8 cellular contexts compared by ENCODE assay signal in the genomic region with DNA sequence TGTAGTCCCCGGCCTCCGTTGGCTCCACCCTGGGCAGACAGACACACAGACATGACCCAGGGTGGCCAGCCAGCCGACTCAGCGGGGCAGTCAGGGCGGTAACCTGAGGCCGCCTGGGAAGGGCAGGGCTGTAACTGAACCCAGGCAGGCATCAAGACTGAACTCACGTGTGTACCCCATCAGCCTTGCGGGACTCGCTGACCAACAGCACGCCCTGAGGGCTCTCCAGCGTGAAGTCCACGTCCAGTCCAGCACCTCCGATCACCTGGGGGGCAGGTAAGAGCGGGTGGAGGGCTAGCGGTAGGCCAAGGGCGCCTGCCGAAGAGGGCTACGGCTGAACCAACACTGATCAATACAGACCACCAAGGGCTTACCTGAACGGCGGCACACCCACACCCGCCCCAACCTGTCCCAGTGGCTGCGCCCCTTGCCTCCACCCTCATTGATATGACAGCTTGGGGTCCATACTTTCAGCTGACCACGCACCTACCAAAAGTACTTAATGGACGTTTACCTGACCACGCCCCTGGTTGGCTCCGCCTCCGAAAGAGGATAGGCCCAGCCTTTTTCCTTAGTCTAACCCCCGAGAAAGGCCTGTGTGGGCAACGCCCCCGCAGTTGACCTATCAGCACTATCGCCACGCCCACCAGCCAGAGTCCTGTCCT. TPM values are rescaled to one million over a fixed set of nuclear protein-coding genes. Genes with fewer than 3 reads are reported as not detected.
DNase-seq lines count a peak whose midpoint lies in the region; ATAC-seq and TF ChIP-seq lines count a peak whose summit lies in the region.

No MANE protein-coding gene starts in this region.

- H3K79me2 ChIP-seq in ACC112 (ENCODE audit: control insufficient read depth, insufficient read depth, low read length, unreplicated experiment), result no peaks in the 10 kb centered on the region

- intact Hi-C loops in ascending aorta (cut with DNase I), result loop anchor here (1.0 kb wide), 2 partner anchors 17 to 118 kb away; no protein-coding TSS in a partner anchor

- DNase-seq in ascending aorta (ENCODE audit: low spot score in 2 of 2), result peak; percentile 98 to 100
- DNase-seq in immature natural killer cell, result peak in 1 of 3 donors; percentile 17
- no peak for DNase-seq in RPMI8226

- H3K4me3 Mint-ChIP-seq in immature natural killer cell, result peak overlapping the region; percentile 95 to 99 (median 97)

- TF ChIP-seq CTCF in HEK293 (tag by site-specific recombination; IDR thresholded peaks at IDR 0.05) (no peak), ascending aorta (IDR thresholded peaks at IDR 0.05) (no peak)

- H3K27ac Mint-ChIP-seq in immature natural killer cell, result peak overlapping the region; percentile 98 to 100 (median 100)

- H3K9ac ChIP-seq in stomach smooth muscle (ENCODE audit: low read length in 2 of 2), result peak overlapping the region; percentile 51 to 58

- H3K36me3 ChIP-seq in ACC112 (ENCODE audit: insufficient read depth, low read length) (no peaks in the 10 kb centered on the region), HEK293 (ENCODE audit: control insufficient read depth in 2 of 2, insufficient read depth in 1 of 2, low read length in 2 of 2) (peaks cover 0 to 44% of the 10 kb centered on the region in 2 experiments; a peak in 2 of 3 replicates), ascending aorta (peaks cover 19 to 33% of the 10 kb centered on the region in 2 donors), stomach smooth muscle (ENCODE audit: control insufficient read depth in 2 of 2, insufficient read depth in 2 of 2, low read length in 2 of 2) (peaks cover 0 to 14% of the 10 kb centered on the region in 2 donors)

- no peak overlapping the region; the same call in 1 of the 2 replicates for H3K27ac ChIP-seq in ACC112 (ENCODE audit: low read depth, low read length)
- no peak overlapping the region for H3K27ac ChIP-seq in HEK293 (ENCODE audit: extremely low read depth, low read depth, low read length)
- peak overlapping the region; percentile 96 to 99 for H3K27ac ChIP-seq in ascending aorta
- H3K27ac ChIP-seq in stomach smooth muscle (ENCODE audit: low read length), result peak overlapping the region; percentile 97

- no peaks in the 10 kb centered on the region for H3K9me3 Mint-ChIP-seq in immature natural killer cell

- H3K4me1 Mint-ChIP-seq in immature natural killer cell, result peaks cover 13 to 19% of the 10 kb centered on the region in 2 donors

- POLR2A ChIA-PET in HEK293 (lab: Yijun Ruan, JAX), result interaction anchor here (0.6 to 2.9 kb wide), 12 partner anchors 8 to 117 kb away, joined by 3 to 39 read pairs (median 5); partner anchors contain the start of genes CARM1 and DNM2

- H3K4me1 ChIP-seq in ACC112 (ENCODE audit: control insufficient read depth, insufficient read depth, low read length, unreplicated experiment) (peaks cover 9% of the 10 kb centered on the region), HEK293 (ENCODE audit: control insufficient read depth, insufficient read depth, low read length) (no peaks in the 10 kb centered on the region), ascending aorta (peaks cover 0 to 7% of the 10 kb centered on the region in 2 donors), stomach smooth muscle (ENCODE audit: control insufficient read depth, insufficient read depth, low read length) (peaks cover 15% of the 10 kb centered on the region)

- CTCF ChIA-PET in HEK293 (lab: Yijun Ruan, JAX), result interaction anchor here (1.0 to 6.9 kb wide), 6 partner anchors 11 to 28 kb away, joined by 3 to 80 read pairs (median 4); no protein-coding TSS in a partner anchor

- peak overlapping the region; percentile 59 for H3K4me3 ChIP-seq in ACC112 (ENCODE audit: low read depth, low read length)
- H3K4me3 ChIP-seq in HEK293 (ENCODE audit: low read depth, low read length), result peak overlapping the region; percentile 43
- H3K4me3 ChIP-seq in ascending aorta, result peak overlapping the region; percentile 54 to 71
- peak overlapping the region; percentile 62 to 87 for H3K4me3 ChIP-seq in stomach smooth muscle (ENCODE audit: low read length in 2 of 2)

- peaks cover 0 to 4% (median 3%) of the 10 kb centered on the region in 3 donors for H3K36me3 Mint-ChIP-seq in immature natural killer cell

- H3K9me3 ChIP-seq in HEK293 (ENCODE audit: control insufficient read depth, insufficient read depth, low read depth, low read length) (no peaks in the 10 kb centered on the region), ascending aorta (no peaks in the 10 kb centered on the region), stomach smooth muscle (ENCODE audit: control insufficient read depth in 2 of 2, low read length in 2 of 2) (peaks cover 0 to 3% of the 10 kb centered on the region in 2 donors)

- H3K27me3 ChIP-seq in ACC112 (ENCODE audit: insufficient read depth, low read length), result no peaks in the 10 kb centered on the region
- no peaks in the 10 kb centered on the region for H3K27me3 ChIP-seq in ascending aorta
- H3K27me3 ChIP-seq in stomach smooth muscle (ENCODE audit: control insufficient read depth in 1 of 2, insufficient read depth in 2 of 2, low read length in 2 of 2), result no peaks in the 10 kb centered on the region

- peaks cover 14 to 33% (median 28%) of the 10 kb centered on the region in 3 donors for H3K27me3 Mint-ChIP-seq in immature natural killer cell (ENCODE audit: low read depth in 3 of 3)

- H2AFZ ChIP-seq in ACC112 (ENCODE audit: low read length, unreplicated experiment), result no peak overlapping the region

- ATAC-seq in GM18867 (IDR thresholded peaks at IDR 0.05; ENCODE audit: unreplicated experiment) (no peak), GM18858 (IDR thresholded peaks at IDR 0.05; ENCODE audit: unreplicated experiment) (no peak)

TF ChIP-seq in HEK293, 187 proteins besides CTCF, POLR2A, EP300 and RAD21:
- TF ChIP-seq ZNF19 (tag by site-specific recombination; IDR thresholded peaks at IDR 0.05; ENCODE audit: low read depth) (no peak), KLF10 (tag by site-specific recombination; IDR thresholded peaks at IDR 0.05) (peak; percentile 98), ZNF2 (tag by site-specific recombination; IDR thresholded peaks at IDR 0.05) (peak; percentile 21; the same call in 1 of the 2 replicates), YY2 (tag by site-specific recombination; IDR thresholded peaks at IDR 0.05) (no peak), ZNF133 (tag by site-specific recombination; IDR thresholded peaks at IDR 0.05) (no peak), ZNF221 (tag by site-specific recombination; IDR thresholded peaks at IDR 0.05; ENCODE audit: borderline replicate concordance) (no peak), HOXC10 (CRISPR knock-in tag; IDR thresholded peaks at IDR 0.05) (no peak), ZEB2 (tag by site-specific recombination; IDR thresholded peaks at IDR 0.05) (0 out of 2 replicates have a peak, but pooled peaks have one; percentile 5)

RNA-seq across cellular contexts. Expression of gene TMED1, which starts 0.8 kb away (rescaled TPM):
- total RNA-seq in ascending aorta, result 25.0 TPM
- 100 to 1,000 TPM in 1 of 3 donors, 10 to 100 TPM in 2; 60.1 to 103 (median 88.5) TPM for polyA plus RNA-seq in immature natural killer cell

RNA-seq across cellular contexts. Expression of gene C19orf38, which starts 13.0 kb away (rescaled TPM):
- not detected for total RNA-seq in ascending aorta
- 1 to 10 TPM; 1.2 to 5.6 (median 3.3) TPM for polyA plus RNA-seq in immature natural killer cell

RNA-seq across cellular contexts. Expression of gene CARM1, which starts 36.1 kb away (rescaled TPM):
- total RNA-seq in ascending aorta, result 22.9 TPM
- polyA plus RNA-seq in immature natural killer cell, result under 1 TPM; 0.26 to 0.83 (median 0.29) TPM

Comparison
In these comparisons a context has a peak if more than half of its experiments do, and no peak if none do; other contexts are left out.
1. H3K27ac ChIP-seq: peak in ascending aorta (2 of 2) and stomach smooth muscle (single experiment); none in ACC112 (single experiment) and HEK293 (single experiment).
2. Peak in every context shown above with its lines, with median percentiles within 50 percentile points of each other: H3K4me3 ChIP-seq.